1 cellular context compared by ENCODE assay signal in the genomic region with DNA sequence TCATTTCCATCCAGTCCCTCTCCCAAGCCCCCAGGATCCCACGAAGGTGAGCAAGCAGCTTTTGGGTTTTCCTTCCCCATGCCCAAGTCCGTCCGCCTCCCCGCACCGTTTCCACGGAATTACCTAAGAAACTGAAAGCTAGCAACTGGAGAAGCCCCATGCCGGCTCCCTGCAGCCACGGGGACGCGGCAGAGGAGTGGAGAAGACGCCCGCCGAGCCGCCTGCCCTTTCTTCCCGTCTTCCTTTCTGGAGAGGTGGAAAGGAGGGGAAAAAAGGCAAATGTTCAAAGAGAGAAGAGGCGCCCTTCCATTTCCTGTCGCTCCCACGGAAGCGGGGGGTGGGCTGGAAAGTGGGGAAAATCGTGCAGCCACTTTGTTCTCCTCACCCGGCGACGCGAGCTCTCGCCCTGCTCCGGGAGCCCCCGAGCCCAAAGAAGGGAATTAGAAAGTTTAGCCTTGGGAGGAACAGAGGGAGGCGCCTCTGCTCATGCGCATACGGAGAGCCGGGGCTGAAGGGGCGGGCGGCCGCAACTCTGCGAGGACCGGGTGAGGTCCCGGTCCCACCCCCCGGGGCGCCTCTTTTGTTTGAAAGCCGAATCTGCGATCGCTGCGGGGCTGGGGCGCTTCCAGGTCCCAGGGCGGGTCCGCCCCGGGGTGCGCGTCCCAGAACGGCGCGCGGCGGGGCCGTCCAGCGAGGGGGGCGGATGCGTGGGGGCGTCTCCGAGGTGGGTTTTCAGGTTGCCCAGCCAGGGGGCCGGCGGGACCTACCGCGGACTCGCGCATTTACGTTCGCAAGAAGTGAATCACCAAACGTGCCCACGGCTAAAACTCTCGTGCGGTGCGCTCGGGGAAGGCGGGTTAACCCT.
TF ChIP-seq lines count a peak whose summit lies in the region.

Gene LAMB1 (minus strand): TSS at position 436 of the 865 bp plus-strand sequence. CDS start 276 bp downstream, at position 160.

TF ChIP-seq in HEK293, 187 proteins besides CTCF, POLR2A, EP300 and RAD21 (continued from another document and continues in another):
- no peak for TF ChIP-seq ZNF704 (tag by site-specific recombination; IDR thresholded peaks at IDR 0.05)
- peak; percentile 92 for TF ChIP-seq ZNF366 (tag by site-specific recombination; conservative IDR thresholded peaks at IDR 0.05)
- TF ChIP-seq, protein P1, sequence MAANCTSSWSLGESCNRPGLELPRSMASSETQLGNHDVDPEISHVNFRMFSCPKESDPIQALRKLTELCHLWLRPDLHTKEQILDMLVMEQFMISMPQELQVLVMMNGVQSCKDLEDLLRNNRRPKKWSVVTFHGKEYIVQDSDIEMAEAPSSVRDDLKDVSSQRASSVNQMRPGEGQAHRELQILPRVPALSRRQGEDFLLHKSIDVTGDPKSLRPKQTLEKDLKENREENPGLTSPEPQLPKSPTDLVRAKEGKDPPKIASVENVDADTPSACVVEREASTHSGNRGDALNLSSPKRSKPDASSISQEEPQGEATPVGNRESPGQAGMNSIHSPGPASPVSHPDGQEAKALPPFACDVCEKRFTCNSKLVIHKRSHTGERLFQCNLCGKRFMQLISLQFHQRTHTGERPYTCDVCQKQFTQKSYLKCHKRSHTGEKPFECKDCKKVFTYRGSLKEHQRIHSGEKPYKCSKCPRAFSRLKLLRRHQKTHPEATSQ (tag by site-specific recombination; IDR thresholded peaks at IDR 0.05) = no peak
- TF ChIP-seq KLF16 (tag by site-specific recombination; IDR thresholded peaks at IDR 0.05) = peak; percentile 56; the same call in 1 of the 2 replicates
- TF ChIP-seq, protein P2, sequence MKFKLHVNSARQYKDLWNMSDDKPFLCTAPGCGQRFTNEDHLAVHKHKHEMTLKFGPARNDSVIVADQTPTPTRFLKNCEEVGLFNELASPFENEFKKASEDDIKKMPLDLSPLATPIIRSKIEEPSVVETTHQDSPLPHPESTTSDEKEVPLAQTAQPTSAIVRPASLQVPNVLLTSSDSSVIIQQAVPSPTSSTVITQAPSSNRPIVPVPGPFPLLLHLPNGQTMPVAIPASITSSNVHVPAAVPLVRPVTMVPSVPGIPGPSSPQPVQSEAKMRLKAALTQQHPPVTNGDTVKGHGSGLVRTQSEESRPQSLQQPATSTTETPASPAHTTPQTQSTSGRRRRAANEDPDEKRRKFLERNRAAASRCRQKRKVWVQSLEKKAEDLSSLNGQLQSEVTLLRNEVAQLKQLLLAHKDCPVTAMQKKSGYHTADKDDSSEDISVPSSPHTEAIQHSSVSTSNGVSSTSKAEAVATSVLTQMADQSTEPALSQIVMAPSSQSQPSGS (tag by site-specific recombination; IDR thresholded peaks at IDR 0.05; ENCODE audit: low read depth) = no peak
- TF ChIP-seq ZNF529 (tag by site-specific recombination; IDR thresholded peaks at IDR 0.05; ENCODE audit: insufficient replicate concordance) = no peak
- no peak for TF ChIP-seq ZNF266 (tag by site-specific recombination; IDR thresholded peaks at IDR 0.05; ENCODE audit: low read depth)
- TF ChIP-seq GLI2 (tag by site-specific recombination; IDR thresholded peaks at IDR 0.05; ENCODE audit: borderline replicate concordance, low read depth) = no peak
- TF ChIP-seq SP2 (tag by site-specific recombination; IDR thresholded peaks at IDR 0.05) = peak; percentile 78
- TF ChIP-seq TRIM28 (IDR thresholded peaks at IDR 0.05; ENCODE audit: borderline replicate concordance, low read length) = no peak
- TF ChIP-seq ZNF426 (tag by site-specific recombination; IDR thresholded peaks at IDR 0.05) = no peak
- TF ChIP-seq SETDB1 (IDR thresholded peaks at IDR 0.05; ENCODE audit: insufficient read length, low read length) = no peak
- no peak for TF ChIP-seq ZFP41 (tag by site-specific recombination; IDR thresholded peaks at IDR 0.05; ENCODE audit: borderline replicate concordance)
- TF ChIP-seq EGR2 (tag by site-specific recombination; IDR thresholded peaks at IDR 0.05; ENCODE audit: low read depth) = peak; percentile 72
- TF ChIP-seq, protein P3, sequence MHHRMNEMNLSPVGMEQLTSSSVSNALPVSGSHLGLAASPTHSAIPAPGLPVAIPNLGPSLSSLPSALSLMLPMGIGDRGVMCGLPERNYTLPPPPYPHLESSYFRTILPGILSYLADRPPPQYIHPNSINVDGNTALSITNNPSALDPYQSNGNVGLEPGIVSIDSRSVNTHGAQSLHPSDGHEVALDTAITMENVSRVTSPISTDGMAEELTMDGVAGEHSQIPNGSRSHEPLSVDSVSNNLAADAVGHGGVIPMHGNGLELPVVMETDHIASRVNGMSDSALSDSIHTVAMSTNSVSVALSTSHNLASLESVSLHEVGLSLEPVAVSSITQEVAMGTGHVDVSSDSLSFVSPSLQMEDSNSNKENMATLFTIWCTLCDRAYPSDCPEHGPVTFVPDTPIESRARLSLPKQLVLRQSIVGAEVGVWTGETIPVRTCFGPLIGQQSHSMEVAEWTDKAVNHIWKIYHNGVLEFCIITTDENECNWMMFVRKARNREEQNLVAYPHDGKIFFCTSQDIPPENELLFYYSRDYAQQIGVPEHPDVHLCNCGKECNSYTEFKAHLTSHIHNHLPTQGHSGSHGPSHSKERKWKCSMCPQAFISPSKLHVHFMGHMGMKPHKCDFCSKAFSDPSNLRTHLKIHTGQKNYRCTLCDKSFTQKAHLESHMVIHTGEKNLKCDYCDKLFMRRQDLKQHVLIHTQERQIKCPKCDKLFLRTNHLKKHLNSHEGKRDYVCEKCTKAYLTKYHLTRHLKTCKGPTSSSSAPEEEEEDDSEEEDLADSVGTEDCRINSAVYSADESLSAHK (tag by site-specific recombination; IDR thresholded peaks at IDR 0.05) = no peak
- TF ChIP-seq RBAK (tag by site-specific recombination; IDR thresholded peaks at IDR 0.05) = no peak
- no peak for TF ChIP-seq YY2 (tag by site-specific recombination; IDR thresholded peaks at IDR 0.05)
- TF ChIP-seq ZNF639 (tag by site-specific recombination; IDR thresholded peaks at IDR 0.05) = no peak
- 0 out of 2 replicates have a peak, but pooled peaks have one; percentile 39 for TF ChIP-seq ZNF18 (tag by site-specific recombination; IDR thresholded peaks at IDR 0.05)
- peak; percentile 73 for TF ChIP-seq ZNF341 (tag by site-specific recombination; IDR thresholded peaks at IDR 0.05; ENCODE audit: low read depth)
- TF ChIP-seq ZNF624 (tag by site-specific recombination; IDR thresholded peaks at IDR 0.05) = no peak
- no peak for TF ChIP-seq SALL2 (tag by site-specific recombination; IDR thresholded peaks at IDR 0.05; ENCODE audit: borderline replicate concordance)
- TF ChIP-seq PRDM1 (tag by site-specific recombination; IDR thresholded peaks at IDR 0.05) = peak; percentile 53
- TF ChIP-seq, protein P4, sequence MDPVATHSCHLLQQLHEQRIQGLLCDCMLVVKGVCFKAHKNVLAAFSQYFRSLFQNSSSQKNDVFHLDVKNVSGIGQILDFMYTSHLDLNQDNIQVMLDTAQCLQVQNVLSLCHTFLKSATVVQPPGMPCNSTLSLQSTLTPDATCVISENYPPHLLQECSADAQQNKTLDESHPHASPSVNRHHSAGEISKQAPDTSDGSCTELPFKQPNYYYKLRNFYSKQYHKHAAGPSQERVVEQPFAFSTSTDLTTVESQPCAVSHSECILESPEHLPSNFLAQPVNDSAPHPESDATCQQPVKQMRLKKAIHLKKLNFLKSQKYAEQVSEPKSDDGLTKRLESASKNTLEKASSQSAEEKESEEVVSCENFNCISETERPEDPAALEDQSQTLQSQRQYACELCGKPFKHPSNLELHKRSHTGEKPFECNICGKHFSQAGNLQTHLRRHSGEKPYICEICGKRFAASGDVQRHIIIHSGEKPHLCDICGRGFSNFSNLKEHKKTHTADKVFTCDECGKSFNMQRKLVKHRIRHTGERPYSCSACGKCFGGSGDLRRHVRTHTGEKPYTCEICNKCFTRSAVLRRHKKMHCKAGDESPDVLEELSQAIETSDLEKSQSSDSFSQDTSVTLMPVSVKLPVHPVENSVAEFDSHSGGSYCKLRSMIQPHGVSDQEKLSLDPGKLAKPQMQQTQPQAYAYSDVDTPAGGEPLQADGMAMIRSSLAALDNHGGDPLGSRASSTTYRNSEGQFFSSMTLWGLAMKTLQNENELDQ (tag by site-specific recombination; IDR thresholded peaks at IDR 0.05; ENCODE audit: low read depth) = no peak
- no peak for TF ChIP-seq BCL11B (tag by site-specific recombination; IDR thresholded peaks at IDR 0.05; ENCODE audit: low read depth)
- TF ChIP-seq ZNF48 (tag by site-specific recombination; IDR thresholded peaks at IDR 0.05) = no peak
- TF ChIP-seq ZNF26 (tag by site-specific recombination; IDR thresholded peaks at IDR 0.05) = no peak
- peak; percentile 31; the same call in 1 of the 2 replicates for TF ChIP-seq ZNF398 (tag by site-specific recombination; IDR thresholded peaks at IDR 0.05)
- TF ChIP-seq ZNF274 (IDR thresholded peaks at IDR 0.05; ENCODE audit: low read length) = no peak
- no peak for TF ChIP-seq ZNF274 (tag by site-specific recombination; IDR thresholded peaks at IDR 0.05; ENCODE audit: borderline replicate concordance)
- TF ChIP-seq ZNF707 (tag by site-specific recombination; IDR thresholded peaks at IDR 0.05) = no peak
- no peak for TF ChIP-seq ZFP69B (tag by site-specific recombination; IDR thresholded peaks at IDR 0.05)
- no peak for TF ChIP-seq AEBP2 (tag by site-specific recombination; IDR thresholded peaks at IDR 0.05; ENCODE audit: borderline replicate concordance)
- TF ChIP-seq ZNF404 (tag by site-specific recombination; IDR thresholded peaks at IDR 0.05) = no peak
- no peak for TF ChIP-seq ZNF548 (tag by site-specific recombination; IDR thresholded peaks at IDR 0.05)
- peak; percentile 45; the same call in 1 of the 2 replicates for TF ChIP-seq ZBTB20 (tag by site-specific recombination; IDR thresholded peaks at IDR 0.05)
- 0 out of 2 replicates have a peak, but pooled peaks have one; percentile 41 for TF ChIP-seq ZXDB (tag by site-specific recombination; IDR thresholded peaks at IDR 0.05)
- no peak for TF ChIP-seq ZNF596 (tag by site-specific recombination; IDR thresholded peaks at IDR 0.05)
- no peak for TF ChIP-seq ZNF24 (tag by site-specific recombination; IDR thresholded peaks at IDR 0.05)
